In the genomic region with DNA sequence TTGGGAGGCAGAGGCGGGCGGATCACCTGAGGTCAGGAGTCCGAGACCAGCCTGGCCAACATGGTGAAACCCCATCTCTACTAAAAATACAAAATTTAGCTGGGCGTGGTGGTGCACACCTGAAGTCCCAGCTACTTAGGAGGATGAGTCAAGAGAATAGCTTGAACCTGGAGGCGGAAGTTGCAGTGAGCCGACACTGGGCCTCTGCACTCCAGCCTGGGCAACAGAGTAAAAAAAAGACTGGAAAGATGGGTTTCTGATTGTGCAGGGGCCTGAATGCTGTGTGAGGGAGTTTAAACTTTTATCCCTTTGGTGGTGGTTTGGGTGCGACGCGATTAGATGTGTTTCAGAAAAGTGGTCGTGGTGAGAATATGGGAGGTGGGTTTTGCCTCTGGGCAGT, we compare ENCODE assay signal across 10 cellular contexts. TPM values are rescaled to one million over a fixed set of nuclear protein-coding genes. Genes with fewer than 3 reads are reported as not detected.
DNase-seq lines count a peak whose midpoint lies in the region; ATAC-seq and TF ChIP-seq lines count a peak whose summit lies in the region.
"Had no signal": no experiment of that assay in that cellular context is flagged by ENCODE, and none has a peak within 500 bp of the region (broad histone marks: within the 10 kb centered on the region; RNA-seq: fewer than 3 reads in every experiment).

No MANE protein-coding gene starts in this region.

- peak; percentile 58 for DNase-seq in activated CD8-positive, alpha-beta memory T cell treated with anti-CD3 and anti-CD28 coated beads, Interleukin-2, amount 10 ng/mL, durations not matched to agents 7 days and 5 days
- no peak for DNase-seq in activated CD8-positive, alpha-beta memory T cell treated with anti-CD3 and anti-CD28 coated beads, Interleukin-2, amount 50 U/mL, for 4 hours
- no peak for DNase-seq in Peyer's patch
- no peak for DNase-seq in effector memory CD4-positive, alpha-beta T cell
- no peak for DNase-seq in spleen
- DNase-seq in NCI-H226: no peak
- no peak for DNase-seq in SW 1271 (lab: John Stamatoyannopoulos, UW)
- no peak for DNase-seq in SKM-1 treated with dmso at 0.1 percent for 144 hours (lab: John Stamatoyannopoulos, UW; ENCODE audit: unreplicated experiment)
- DNase-seq: NCI-H187; stimulated activated CD4-positive, alpha-beta T cell treated with anti-CD3 and anti-CD28 coated beads, Interleukin-1b, Interleukin-23, amount 100 ng/mL, for 48 hours had no signal

- no peaks in the 10 kb centered on the region for H3K27me3 Mint-ChIP-seq in activated CD8-positive, alpha-beta memory T cell treated with anti-CD3 and anti-CD28 coated beads, Interleukin-2, amount 10 ng/mL, durations not matched to agents 7 days and 5 days

- H3K36me3 ChIP-seq in Peyer's patch (no peaks in the 10 kb centered on the region), spleen (no peaks in the 10 kb centered on the region)
- no peaks in the 10 kb centered on the region for H3K36me3 ChIP-seq in effector memory CD4-positive, alpha-beta T cell (ENCODE audit: control insufficient read depth, insufficient read depth, low read length)

- peaks cover 34% of the 10 kb centered on the region for H3K36me3 Mint-ChIP-seq in activated CD8-positive, alpha-beta memory T cell treated with anti-CD3 and anti-CD28 coated beads, Interleukin-2, amount 10 ng/mL, durations not matched to agents 7 days and 5 days

- ATAC-seq in activated CD8-positive, alpha-beta memory T cell treated with anti-CD3 and anti-CD28 coated beads, Interleukin-2, amount 10 ng/mL, durations not matched to agents 7 days and 5 days: no peak

- peak overlapping the region; percentile 84 for H3K4me3 Mint-ChIP-seq in activated CD8-positive, alpha-beta memory T cell treated with anti-CD3 and anti-CD28 coated beads, Interleukin-2, amount 10 ng/mL, durations not matched to agents 7 days and 5 days

- CTCF ChIA-PET in activated CD8-positive, alpha-beta memory T cell treated with anti-CD3 and anti-CD28 coated beads, Interleukin-2, amount 10 ng/mL, durations not matched to agents 7 days and 5 days (lab: Charles Lee): interaction anchor here (0.9 to 3.0 kb wide), 9 partner anchors 9 to 305 kb away, joined by 3 to 29 read pairs (median 4); no protein-coding TSS in a partner anchor

- H3K27ac ChIP-seq in Peyer's patch (peak overlapping the region; percentile 58 to 86 (median 74)), spleen (peak overlapping the region; percentile 63 to 93 (median 84))
- peak overlapping the region; percentile 67 for H3K27ac ChIP-seq in effector memory CD4-positive, alpha-beta T cell (ENCODE audit: insufficient read depth, low read length, poor library complexity, severe bottlenecking)

- TF ChIP-seq CTCF in Peyer's patch (IDR thresholded peaks at IDR 0.05) (no peak), spleen (IDR thresholded peaks at IDR 0.05 in 8 of 11, conservative IDR thresholded peaks at IDR 0.05 in 3 of 11) (no peak)

- TF ChIP-seq POLR2A in Peyer's patch (IDR thresholded peaks at IDR 0.05) (no peak), spleen (IDR thresholded peaks at IDR 0.05) (no peak)

- H3K9me3 Mint-ChIP-seq in activated CD8-positive, alpha-beta memory T cell treated with anti-CD3 and anti-CD28 coated beads, Interleukin-2, amount 10 ng/mL, durations not matched to agents 7 days and 5 days (ENCODE audit: low read depth): no peaks in the 10 kb centered on the region

- intact Hi-C loops in spleen (cut with DNase I; ENCODE audit: low total_unique reads): no loop called here

- H3K4me1 Mint-ChIP-seq in activated CD8-positive, alpha-beta memory T cell treated with anti-CD3 and anti-CD28 coated beads, Interleukin-2, amount 10 ng/mL, durations not matched to agents 7 days and 5 days: peaks cover 61% of the 10 kb centered on the region

- H3K27ac Mint-ChIP-seq in activated CD8-positive, alpha-beta memory T cell treated with anti-CD3 and anti-CD28 coated beads, Interleukin-2, amount 10 ng/mL, durations not matched to agents 7 days and 5 days: peak overlapping the region; percentile 99

- 55 to 70% (median 66%) methylated on average over 10 of the region's 10 CpGs for WGBS in spleen, 5 donors

- H3K27me3 ChIP-seq in Peyer's patch (no peaks in the 10 kb centered on the region), spleen (replicated peaks in 1 of 7) (no peaks in the 10 kb centered on the region)
- H3K27me3 ChIP-seq in effector memory CD4-positive, alpha-beta T cell (replicated peaks; ENCODE audit: control insufficient read depth, insufficient read depth, low read length, poor library complexity, severe bottlenecking): no peaks in the 10 kb centered on the region

- H3K4me3 ChIP-seq in Peyer's patch (peak overlapping the region; percentile 16 to 92 (median 47)), spleen (peak overlapping the region in 7 of 8 donors; percentile 76 to 93 (median 88))
- H3K4me3 ChIP-seq in effector memory CD4-positive, alpha-beta T cell (ENCODE audit: insufficient read depth, low read depth, low read length, poor library complexity, severe bottlenecking): peak overlapping the region; percentile 45

- H3K4me1 ChIP-seq in Peyer's patch: peaks cover 0 to 29% (median 12%) of the 10 kb centered on the region in 4 donors
- peaks cover 35% of the 10 kb centered on the region for H3K4me1 ChIP-seq in effector memory CD4-positive, alpha-beta T cell (ENCODE audit: control insufficient read depth, insufficient read depth, low read length, poor library complexity, severe bottlenecking)
- H3K4me1 ChIP-seq in spleen: peaks cover 56 to 94% (median 86%) of the 10 kb centered on the region in 6 donors

- no peaks in the 10 kb centered on the region for H3K9me3 ChIP-seq in Peyer's patch
- no peaks in the 10 kb centered on the region for H3K9me3 ChIP-seq in effector memory CD4-positive, alpha-beta T cell (ENCODE audit: control insufficient read depth, low read length)
- H3K9me3 ChIP-seq in spleen: no peaks in the 10 kb centered on the region

RNA-seq across cellular contexts. Expression of a gene that starts 1.8 kb away (rescaled TPM):
- 100 to 1,000 TPM in 1 of 2 experiments, 10 to 100 TPM in 1; 70.8 to 103 TPM for total RNA-seq in activated CD8-positive, alpha-beta memory T cell treated with anti-CD3 and anti-CD28 coated beads, Interleukin-2, amount 10 ng/mL, durations not matched to agents 7 days and 5 days
- total RNA-seq in Peyer's patch: 10 to 100 TPM in 3 of 4 donors, 1 to 10 TPM in 1; 6.0 to 17.3 (median 13.1) TPM
- 10 to 100 TPM; 28.2 to 51.4 (median 33.2) TPM for total RNA-seq in spleen
- 10 to 100 TPM in 2 of 3 donors, 1 to 10 TPM in 1; 7.7 to 14.4 (median 11.7) TPM for polyA plus RNA-seq in spleen

RNA-seq across cellular contexts. Expression of a gene that starts 50.6 kb away (rescaled TPM):
- 100 to 1,000 TPM; 170 to 204 TPM for total RNA-seq in activated CD8-positive, alpha-beta memory T cell treated with anti-CD3 and anti-CD28 coated beads, Interleukin-2, amount 10 ng/mL, durations not matched to agents 7 days and 5 days
- total RNA-seq in Peyer's patch: 100 to 1,000 TPM in 2 of 4 donors, 10 to 100 TPM in 2; 75.3 to 156 (median 97.4) TPM
- total RNA-seq in spleen: 100 to 1,000 TPM in 6 of 7 donors, 10 to 100 TPM in 1; 79.6 to 150 (median 116) TPM
- polyA plus RNA-seq in spleen: 100 to 1,000 TPM in 1 of 3 donors, 10 to 100 TPM in 2; 78.1 to 117 (median 96.9) TPM
